Comparison of ENCODE assay signal across 14 cellular contexts in genomic region chr22:45583504-45583903, GRCh38.
DNase-seq lines count a peak whose midpoint lies in the region; ATAC-seq and TF ChIP-seq lines count a peak whose summit lies in the region.
"Had no signal": no experiment of that assay in that cellular context is flagged by ENCODE, and none has a peak within 500 bp of the region (broad histone marks: within the 10 kb centered on the region; RNA-seq: fewer than 3 reads in every experiment).

No MANE protein-coding gene starts in this region.

- peaks cover 4 to 12% of the 10 kb centered on the region in 2 donors for H3K4me1 ChIP-seq in naive thymus-derived CD4-positive, alpha-beta T cell (ENCODE audit: control insufficient read depth in 2 of 2, insufficient read depth in 2 of 2, low read length in 2 of 2)
- peaks cover 10% of the 10 kb centered on the region for H3K4me1 ChIP-seq in BE2C
- H3K4me1 ChIP-seq: psoas muscle had no signal

- peak; percentile 31 for DNase-seq in activated CD4-positive, alpha-beta T cell treated with anti-CD3 and anti-CD28 coated beads, Interleukin-2, amount 10 ng/mL, durations not matched to agents 7 days and 5 days
- DNase-seq in activated CD4-positive, alpha-beta T cell treated with anti-CD3 and anti-CD28 coated beads for 4 hours = no peak
- DNase-seq in HFFc6 = no peak
- DNase-seq in T-helper 17 cell = no peak
- peak in 3 of 9 donors; percentile 10 to 30 (median 22) for DNase-seq in naive thymus-derived CD4-positive, alpha-beta T cell
- no peak for DNase-seq in NCI-H2107 (lab: John Stamatoyannopoulos, UW)
- no peak for DNase-seq in BE2C
- no peak for DNase-seq in amniotic stem cell (lab: John Stamatoyannopoulos, UW)
- DNase-seq: activated CD4-positive, alpha-beta T cell treated with anti-CD3 and anti-CD28 coated beads, Interleukin-2, amount 50 U/mL, for 1 hour; NCI-H1436 treated with DMSO at 0.1 percent for 48 hours; NCI-H446 treated with DMSO at 0.1 percent for 48 hours had no signal

- H3K4me3 ChIP-seq in naive thymus-derived CD4-positive, alpha-beta T cell (ENCODE audit: low read length) = no peak overlapping the region
- H3K4me3 ChIP-seq in BE2C (ENCODE audit: low read depth, low read length) = no peak overlapping the region
- H3K4me3 ChIP-seq: psoas muscle, suprapubic skin had no signal

- H3K27ac ChIP-seq in naive thymus-derived CD4-positive, alpha-beta T cell (ENCODE audit: low read depth, low read length) = no peak overlapping the region
- H3K27ac ChIP-seq: psoas muscle, suprapubic skin had no signal

- H3K27me3 ChIP-seq in naive thymus-derived CD4-positive, alpha-beta T cell (ENCODE audit: control insufficient read depth in 2 of 2, insufficient read depth in 2 of 2, low read length in 2 of 2) = no peaks in the 10 kb centered on the region
- no peaks in the 10 kb centered on the region for H3K27me3 ChIP-seq in BE2C

- TF ChIP-seq CTCF in HFFc6 (IDR thresholded peaks at IDR 0.05) (no peak), BE2C (IDR thresholded peaks at IDR 0.05; ENCODE audit: low read depth, low read length) (no peak)

- peaks cover 3% of the 10 kb centered on the region for H3K9me3 Mint-ChIP-seq in activated CD4-positive, alpha-beta T cell treated with anti-CD3 and anti-CD28 coated beads, Interleukin-2, amount 10 ng/mL, durations not matched to agents 7 days and 5 days
- H3K9me3 Mint-ChIP-seq in HFFc6 = no peaks in the 10 kb centered on the region
- H3K9me3 Mint-ChIP-seq in naive thymus-derived CD4-positive, alpha-beta T cell = peaks cover 0 to 11% (median 0%) of the 10 kb centered on the region in 11 donors

- H3K4me3 Mint-ChIP-seq in activated CD4-positive, alpha-beta T cell treated with anti-CD3 and anti-CD28 coated beads, Interleukin-2, amount 10 ng/mL, durations not matched to agents 7 days and 5 days = no peak overlapping the region
- H3K4me3 Mint-ChIP-seq in HFFc6 = no peak overlapping the region
- no peak overlapping the region for H3K4me3 Mint-ChIP-seq in T-helper 17 cell
- peak overlapping the region in 4 of 10 donors; percentile 1 to 51 (median 33) for H3K4me3 Mint-ChIP-seq in naive thymus-derived CD4-positive, alpha-beta T cell

- H3K36me3 Mint-ChIP-seq in activated CD4-positive, alpha-beta T cell treated with anti-CD3 and anti-CD28 coated beads, Interleukin-2, amount 10 ng/mL, durations not matched to agents 7 days and 5 days (ENCODE audit: low read depth) = no peaks in the 10 kb centered on the region
- H3K36me3 Mint-ChIP-seq in HFFc6 (ENCODE audit: low read depth) (peaks cover 18% of the 10 kb centered on the region; the same call in 1 of the 2 replicates), T-helper 17 cell (ENCODE audit: low read depth) (peaks cover 4% of the 10 kb centered on the region)
- peaks cover 0 to 4% (median 0%) of the 10 kb centered on the region in 5 donors for H3K36me3 Mint-ChIP-seq in naive thymus-derived CD4-positive, alpha-beta T cell

- POLR2A ChIA-PET in activated CD4-positive, alpha-beta T cell treated with anti-CD3 and anti-CD28 coated beads, Interleukin-2, amount 10 ng/mL, durations not matched to agents 7 days and 5 days (lab: Charles Lee) = interaction anchor here (0.6 kb wide), 1 partner anchor 8 kb away, joined by 4 read pairs; no protein-coding TSS in a partner anchor
- POLR2A ChIA-PET in naive thymus-derived CD4-positive, alpha-beta T cell (lab: Charles Lee) = no interaction called here

- H3K4me1 Mint-ChIP-seq in activated CD4-positive, alpha-beta T cell treated with anti-CD3 and anti-CD28 coated beads, Interleukin-2, amount 10 ng/mL, durations not matched to agents 7 days and 5 days = peaks cover 12% of the 10 kb centered on the region
- H3K4me1 Mint-ChIP-seq in HFFc6 (ENCODE audit: low read depth) (peaks cover 42% of the 10 kb centered on the region), T-helper 17 cell (peaks cover 9% of the 10 kb centered on the region)
- H3K4me1 Mint-ChIP-seq in naive thymus-derived CD4-positive, alpha-beta T cell = peaks cover 7 to 17% (median 12%) of the 10 kb centered on the region in 7 donors

- CTCF ChIA-PET in activated CD4-positive, alpha-beta T cell treated with anti-CD3 and anti-CD28 coated beads, Interleukin-2, amount 10 ng/mL, durations not matched to agents 7 days and 5 days (lab: Charles Lee) = interaction anchor here (0.9 kb wide), 1 partner anchor 393 kb away, joined by 3 read pairs; the partner anchor contains the start of gene WNT7B
- CTCF ChIA-PET in naive thymus-derived CD4-positive, alpha-beta T cell (lab: Charles Lee) = no interaction called here

- peak; percentile 44 for ATAC-seq in T-helper 17 cell
- ATAC-seq in naive thymus-derived CD4-positive, alpha-beta T cell = peak; percentile 29
- ATAC-seq: HCT116, psoas muscle had no signal

- H3K27me3 Mint-ChIP-seq in activated CD4-positive, alpha-beta T cell treated with anti-CD3 and anti-CD28 coated beads, Interleukin-2, amount 10 ng/mL, durations not matched to agents 7 days and 5 days = no peaks in the 10 kb centered on the region
- peaks cover 2% of the 10 kb centered on the region for H3K27me3 Mint-ChIP-seq in HFFc6 (ENCODE audit: insufficient read depth)
- H3K27me3 Mint-ChIP-seq in T-helper 17 cell = peaks cover 13% of the 10 kb centered on the region
- peaks cover 0 to 7% (median 6%) of the 10 kb centered on the region in 5 donors for H3K27me3 Mint-ChIP-seq in naive thymus-derived CD4-positive, alpha-beta T cell

- intact Hi-C loops in naive thymus-derived CD4-positive, alpha-beta T cell (cut with micrococcal nuclease) = no loop called here

- H3K27ac Mint-ChIP-seq in activated CD4-positive, alpha-beta T cell treated with anti-CD3 and anti-CD28 coated beads, Interleukin-2, amount 10 ng/mL, durations not matched to agents 7 days and 5 days = peak overlapping the region; percentile 83
- H3K27ac Mint-ChIP-seq in HFFc6 (peak overlapping the region; percentile 11; the same call in 1 of the 2 replicates), T-helper 17 cell (no peak overlapping the region)
- peak overlapping the region in 6 of 9 donors; percentile 57 to 89 (median 74) for H3K27ac Mint-ChIP-seq in naive thymus-derived CD4-positive, alpha-beta T cell

- H3K36me3 ChIP-seq in naive thymus-derived CD4-positive, alpha-beta T cell (ENCODE audit: control insufficient read depth in 2 of 3, insufficient read depth in 3 of 3, low read length in 3 of 3) = no peaks in the 10 kb centered on the region
- H3K36me3 ChIP-seq in BE2C = no peaks in the 10 kb centered on the region

- no peaks in the 10 kb centered on the region for H3K9me3 ChIP-seq in T-helper 17 cell (ENCODE audit: control insufficient read depth, low read length, poor library complexity, severe bottlenecking)
- peaks cover 0 to 4% (median 0%) of the 10 kb centered on the region in 3 experiments for H3K9me3 ChIP-seq in naive thymus-derived CD4-positive, alpha-beta T cell (ENCODE audit: control insufficient read depth in 2 of 3, low read length in 3 of 3)
- no peaks in the 10 kb centered on the region for H3K9me3 ChIP-seq in BE2C
- H3K9me3 ChIP-seq: psoas muscle, suprapubic skin had no signal
